In genomic region chr13:67481445-67481844, GRCh38 we compare ENCODE assay signal across 28 cellular contexts.
"Had no signal": no experiment of that assay in that cellular context is flagged by ENCODE, and none has a peak within 500 bp of the region (broad histone marks: within the 10 kb centered on the region; RNA-seq: fewer than 3 reads in every experiment).

No MANE protein-coding gene starts in this region.

- H3K36me3 ChIP-seq: neural progenitor cell, ovary, spleen, suprapubic skin, tibial artery, transverse colon, upper lobe of right lung, uterus had no signal

- H3K27me3 ChIP-seq: neural progenitor cell, spleen, suprapubic skin, testis, tibial artery, transverse colon, upper lobe of right lung, uterus had no signal

- H3K27ac ChIP-seq: neural progenitor cell, ovary, parathyroid adenoma, psoas muscle, skin epidermis, spleen, suprapubic skin, testis, tibial artery, transverse colon, upper lobe of right lung, uterus had no signal

- H2AFZ ChIP-seq: neural progenitor cell, parathyroid adenoma had no signal

- DNase-seq: natural killer cell; occipital lobe; ovary; posterior cingulate gyrus; psoas muscle; right cardiac atrium; spleen; stimulated activated CD4-positive, alpha-beta T cell treated with anti-CD3 and anti-CD28 coated beads, Interleukin-12 subunit alpha, Interleukin-12 subunit beta, amount 100 ng/mL, for 4 hours; stimulated activated CD4-positive, alpha-beta T cell treated with anti-CD3 and anti-CD28 coated beads, Interleukin-1b, Interleukin-23, amount 100 ng/mL, for 48 hours; stimulated activated CD4-positive, alpha-beta T cell treated with anti-CD3 and anti-CD28 coated beads, Interleukin-4, amount 100 ng/mL, for 1 hour; stimulated activated CD4-positive, alpha-beta T cell treated with anti-CD3 and anti-CD28 coated beads, Interleukin-4, amount 100 ng/mL, for 4 hours; stimulated activated CD8-positive, alpha-beta memory T cell treated with anti-CD3 and anti-CD28 coated beads, Interleukin-4, amount 100 ng/mL, for 48 hours; stimulated activated naive CD4-positive, alpha-beta T cell; stimulated activated naive CD8-positive, alpha-beta T cell treated with anti-CD3 and anti-CD28 coated beads, Interleukin-15, amount 100 ng/mL, for 72 hours; stimulated activated naive CD8-positive, alpha-beta T cell treated with anti-CD3 and anti-CD28 coated beads, Interleukin-15, Interleukin-2, amounts not matched to agents 100 U/mL and 50 U/mL, for 24 hours; substantia nigra; testis; tibial artery; transverse colon; upper lobe of right lung; uterus had no signal

- H3K4me2 ChIP-seq: neural progenitor cell, smooth muscle cell had no signal

- ATAC-seq: natural killer cell; psoas muscle; right cardiac atrium; sciatic nerve; stimulated activated memory B cell treated with anti-CD40 and anti-IgM and Interleukin-4, amounts not matched to agents 10 μg/mL and 1 μg/mL and 100 μg/mL, for 72 hours; stimulated activated naive CD8-positive, alpha-beta T cell treated with anti-CD3 and anti-CD28 coated beads, Interleukin-15, amount 100 ng/mL, for 72 hours; stimulated activated naive CD8-positive, alpha-beta T cell treated with anti-CD3 and anti-CD28 coated beads, Interleukin-15, Interleukin-2, amounts not matched to agents 100 U/mL and 50 U/mL, for 24 hours; upper lobe of right lung had no signal

- H3K9me3 ChIP-seq: ovary, psoas muscle, testis, tibial artery, transverse colon, upper lobe of right lung, uterus had no signal

- H3K79me2 ChIP-seq: parathyroid adenoma had no signal

- H3K4me3 ChIP-seq: neural progenitor cell, ovary, psoas muscle, skin epidermis, smooth muscle cell, spleen, suprapubic skin, testis, tibial artery, transverse colon, upper lobe of right lung, uterus had no signal

- H3K4me1 ChIP-seq: neural progenitor cell, parathyroid adenoma, psoas muscle, spleen, suprapubic skin, testis, tibial artery, transverse colon, upper lobe of right lung, uterus had no signal

- H3K9ac ChIP-seq: neural progenitor cell, parathyroid adenoma had no signal
